Comparison of ENCODE assay signal across 8 cellular contexts in genomic region chr21:38984982-38985422, GRCh38.
DNase-seq lines count a peak whose midpoint lies in the region; ATAC-seq and TF ChIP-seq lines count a peak whose summit lies in the region.

No MANE protein-coding gene starts in this region.

- H3K4me3 ChIP-seq in prostate gland: no peak overlapping the region

- intact Hi-C loops in prostate gland (cut with DNase I): no loop called here

- TF ChIP-seq CTCF in prostate gland (IDR thresholded peaks at IDR 0.05): no peak

- ATAC-seq in HG02870 (IDR thresholded peaks at IDR 0.05; ENCODE audit: unreplicated experiment): no peak
- no peak for ATAC-seq in HG03135 (IDR thresholded peaks at IDR 0.05; ENCODE audit: unreplicated experiment)

- H3K27me3 ChIP-seq in prostate gland (replicated peaks; ENCODE audit: insufficient read depth): peaks cover 7% of the 10 kb centered on the region

- DNase-seq in Daoy (ENCODE audit: low read depth) (peak; percentile 81), NCI-H226 (peak; percentile 22), dedifferentiated amniotic fluid mesenchymal stem cell (ENCODE audit: extremely low spot score) (peak; percentile 67), prostate gland (ENCODE audit: low spot score) (no peak), ureter (ENCODE audit: low spot score) (no peak), NCI-H1694 (lab: John Stamatoyannopoulos, UW) (no peak)

- peak overlapping the region; percentile 34 to 49 for H3K27ac ChIP-seq in prostate gland

- WGBS in prostate gland: 13% methylated on average over 9 of the region's 9 CpGs

- TF ChIP-seq POLR2A in prostate gland (IDR thresholded peaks at IDR 0.05): no peak

- no peaks in the 10 kb centered on the region for H3K36me3 ChIP-seq in prostate gland

- H3K9me3 ChIP-seq in prostate gland: no peaks in the 10 kb centered on the region

- H3K4me1 ChIP-seq in prostate gland (replicated peaks): peaks cover 18% of the 10 kb centered on the region

Comparison
In these comparisons a context has a peak if more than half of its experiments do, and no peak if none do; other contexts are left out.
1. DNase-seq: peak in Daoy (single experiment), NCI-H226 (single experiment) and dedifferentiated amniotic fluid mesenchymal stem cell (single experiment); none in prostate gland (single experiment), ureter (single experiment) and NCI-H1694 (single experiment).